Comparison of ENCODE assay signal across 1 cellular context in genomic region chr9:74643303-74643933, GRCh38.
TF ChIP-seq lines count a peak whose summit lies in the region.

No MANE protein-coding gene starts in this region.

TF ChIP-seq in GM23338, 12 proteins besides CTCF, POLR2A, EP300 and RAD21 (continued from another document):
- TF ChIP-seq ZNF462 (CRISPR knock-in tag; IDR thresholded peaks at IDR 0.05) (no peak), EZH2 (IDR thresholded peaks at IDR 0.05; ENCODE audit: low read depth, unreplicated experiment) (no peak), STAT1 (IDR thresholded peaks at IDR 0.05; ENCODE audit: unreplicated experiment) (no peak), CREB1 (CRISPR knock-in tag; IDR thresholded peaks at IDR 0.05; ENCODE audit: low read depth) (no peak), EZH2phosphoT487 (IDR thresholded peaks at IDR 0.05; ENCODE audit: unreplicated experiment) (no peak), ZNF114 (CRISPR knock-in tag; IDR thresholded peaks at IDR 0.05) (no peak), NANOG (IDR thresholded peaks at IDR 0.05; ENCODE audit: borderline replicate concordance) (no peak), ETS1 (IDR thresholded peaks at IDR 0.05) (no peak), ZNF331 (CRISPR knock-in tag; IDR thresholded peaks at IDR 0.05; ENCODE audit: low read depth) (no peak), JUNB (IDR thresholded peaks at IDR 0.05; ENCODE audit: unreplicated experiment) (no peak)
